8 cellular contexts compared by ENCODE assay signal in genomic region chr2:219228026-219228744, GRCh38. TPM values are rescaled to one million over a fixed set of nuclear protein-coding genes. Genes with fewer than 3 reads are reported as not detected.
DNase-seq lines count a peak whose midpoint lies in the region; ATAC-seq and TF ChIP-seq lines count a peak whose summit lies in the region.

No MANE protein-coding gene starts in this region.

- ATAC-seq in CD8-positive, alpha-beta T cell, result no peak
- no peak for ATAC-seq in HG03460 (IDR thresholded peaks at IDR 0.05; ENCODE audit: unreplicated experiment)

- H3K27me3 Mint-ChIP-seq in CD8-positive, alpha-beta T cell (ENCODE audit: low read depth), result no peaks in the 10 kb centered on the region

- peak overlapping the region; percentile 43 for H3K23ac ChIP-seq in neuronal stem cell (ENCODE audit: low read depth, low read length, poor library complexity)

- 87 to 91% methylated on average over 5 to 6 of the region's 6 CpGs for WGBS in ectodermal cell, 2 experiments
- no CpG with 5 or more reads among the region's 6 CpGs for WGBS in neuronal stem cell (ENCODE audit: extremely low coverage in 2 of 2, insufficient read length in 2 of 2, insufficient replicate concordance in 1 of 2), 2 donors

- peaks cover 65% of the 10 kb centered on the region for H3K36me3 Mint-ChIP-seq in CD8-positive, alpha-beta T cell

- no peak overlapping the region for H4K91ac ChIP-seq in neuronal stem cell (ENCODE audit: low read depth, low read length, poor library complexity)

- H4K8ac ChIP-seq in neuronal stem cell (ENCODE audit: low read depth, low read length), result no peak overlapping the region

- peaks cover 53% of the 10 kb centered on the region for H3K4me1 Mint-ChIP-seq in CD8-positive, alpha-beta T cell (ENCODE audit: low read depth)

- H3K27me3 ChIP-seq in CD8-positive, alpha-beta T cell (ENCODE audit: insufficient read depth, low read length), result no peaks in the 10 kb centered on the region
- H3K27me3 ChIP-seq in ectodermal cell (ENCODE audit: control insufficient read depth, insufficient read depth, low read length, poor library complexity, severe bottlenecking) (no peaks in the 10 kb centered on the region), neuronal stem cell (ENCODE audit: control insufficient read depth in 3 of 3, insufficient read depth in 3 of 3, low read depth in 1 of 3, low read length in 3 of 3) (no peaks in the 10 kb centered on the region)

- intact Hi-C loops in CD8-positive, alpha-beta T cell (cut with DNase I, micrococcal nuclease), result loop anchor here (1.0 to 5.0 kb wide), 5 partner anchors 9 to 369 kb away; partner anchors contain the start of genes CHPF (in 1 of the 2), STK11IP (in 1 of the 2) and TMEM198 (in 1 of the 2)

- H3K4me2 ChIP-seq in neuronal stem cell (ENCODE audit: insufficient read depth, low read length, poor library complexity, severe bottlenecking), result peak overlapping the region; percentile 71

- peak overlapping the region; percentile 93 for H3K4me3 ChIP-seq in CD8-positive, alpha-beta T cell (ENCODE audit: low read depth, low read length)
- H3K4me3 ChIP-seq in NB4 (ENCODE audit: low read depth, low read length), result peak overlapping the region; percentile 94
- H3K4me3 ChIP-seq in ectodermal cell (ENCODE audit: insufficient read depth, low read depth, low read length), result peak overlapping the region; percentile 71
- H3K4me3 ChIP-seq in neuronal stem cell (ENCODE audit: low read length in 2 of 2), result peak overlapping the region in 1 of 2 donors; percentile 66

- no peak overlapping the region for H3K9ac ChIP-seq in neuronal stem cell (ENCODE audit: low read depth, low read length, poor library complexity)

- no peak overlapping the region for H2BK120ac ChIP-seq in neuronal stem cell (ENCODE audit: low read depth, low read length)

- H3K4me1 ChIP-seq in CD8-positive, alpha-beta T cell (ENCODE audit: insufficient read depth, low read length), result peaks cover 39% of the 10 kb centered on the region
- peaks cover 13% of the 10 kb centered on the region for H3K4me1 ChIP-seq in ectodermal cell (ENCODE audit: control insufficient read depth, insufficient read depth, low read length)
- peaks cover 5 to 6% of the 10 kb centered on the region in 2 donors for H3K4me1 ChIP-seq in neuronal stem cell (ENCODE audit: control insufficient read depth in 2 of 2, insufficient read depth in 1 of 2, low read depth in 1 of 2, low read length in 2 of 2)

- TF ChIP-seq CTCF in CD8-positive, alpha-beta T cell (IDR thresholded peaks at IDR 0.05), result no peak
- TF ChIP-seq CTCF in NB4 (IDR thresholded peaks at IDR 0.05; ENCODE audit: low read depth, low read length), result no peak

- no peak overlapping the region for H2AFZ ChIP-seq in neuronal stem cell (ENCODE audit: low read length)

- H2BK15ac ChIP-seq in neuronal stem cell (ENCODE audit: low read length), result no peak overlapping the region

- H3K4ac ChIP-seq in neuronal stem cell (ENCODE audit: low read length), result no peak overlapping the region

- H3K36me3 ChIP-seq in CD8-positive, alpha-beta T cell (ENCODE audit: insufficient read depth, low read length), result peaks cover 38% of the 10 kb centered on the region
- peaks cover 23% of the 10 kb centered on the region for H3K36me3 ChIP-seq in ectodermal cell (ENCODE audit: control insufficient read depth, insufficient read depth, low read length)
- H3K36me3 ChIP-seq in neuronal stem cell (replicated peaks in 1 of 2; ENCODE audit: control insufficient read depth in 2 of 2, insufficient read depth in 2 of 2, low read length in 2 of 2), result peaks cover 37 to 56% of the 10 kb centered on the region in 2 donors

- POLR2A ChIA-PET in CD8-positive, alpha-beta T cell (lab: Charles Lee), result interaction anchor here (1.2 to 7.5 kb wide), 12 partner anchors 9 to 66 kb away, joined by 3 to 184 read pairs (median 18); partner anchors contain the start of genes ABCB6, CNPPD1, DNAJB2 and GLB1L

- H3K27ac Mint-ChIP-seq in CD8-positive, alpha-beta T cell, result peak overlapping the region; percentile 85

- peak overlapping the region; percentile 99 for H3K4me3 Mint-ChIP-seq in CD8-positive, alpha-beta T cell

- H2AK5ac ChIP-seq in neuronal stem cell (ENCODE audit: low read depth, low read length), result peak overlapping the region; percentile 10

- H2BK12ac ChIP-seq in neuronal stem cell (ENCODE audit: low read length), result no peak overlapping the region

- H3K79me1 ChIP-seq in neuronal stem cell (ENCODE audit: low read depth, low read length), result peaks cover 18% of the 10 kb centered on the region

- no peaks in the 10 kb centered on the region for H3K9me3 ChIP-seq in CD8-positive, alpha-beta T cell (ENCODE audit: low read length)
- H3K9me3 ChIP-seq in ectodermal cell (ENCODE audit: control insufficient read depth, low read length) (no peaks in the 10 kb centered on the region), neuronal stem cell (replicated peaks in 1 of 2; ENCODE audit: control insufficient read depth in 2 of 2, insufficient read depth in 1 of 2, low read depth in 1 of 2, low read length in 2 of 2) (no peaks in the 10 kb centered on the region)

- CTCF ChIA-PET in CD8-positive, alpha-beta T cell (lab: Charles Lee), result interaction anchor here (1.2 to 2.9 kb wide), 8 partner anchors 12 to 71 kb away, joined by 3 to 15 read pairs (median 6); partner anchors contain the start of gene DNAJB2

- H3K14ac ChIP-seq in neuronal stem cell (ENCODE audit: low read length), result peak overlapping the region; percentile 4

- peak overlapping the region; percentile 27 for H2BK5ac ChIP-seq in neuronal stem cell (ENCODE audit: low read length)

- H3K18ac ChIP-seq in neuronal stem cell (ENCODE audit: low read length), result peak overlapping the region; percentile 66

- DNase-seq in CD8-positive, alpha-beta T cell, result no peak
- DNase-seq in NB4 (ENCODE audit: low read depth), result peak; percentile 37
- no peak for DNase-seq in neuronal stem cell (ENCODE audit: low spot score)
- no peak for DNase-seq in retina
- DNase-seq in Ammon's horn (ENCODE audit: low spot score), result no peak
- DNase-seq in T1000 (lab: John Stamatoyannopoulos, UW), result no peak

- TF ChIP-seq POLR2A in NB4 (IDR thresholded peaks at IDR 0.05; ENCODE audit: extremely low read depth, insufficient read length), result no peak

- H3K9me3 Mint-ChIP-seq in CD8-positive, alpha-beta T cell, result no peaks in the 10 kb centered on the region

- peak overlapping the region; percentile 95 for H3K27ac ChIP-seq in CD8-positive, alpha-beta T cell (ENCODE audit: low read depth, low read length)
- H3K27ac ChIP-seq in ectodermal cell (ENCODE audit: insufficient read depth, low read depth, low read length, poor library complexity, severe bottlenecking) (no peak overlapping the region), neuronal stem cell (replicated peaks; ENCODE audit: low read length) (no peak overlapping the region)

RNA-seq across cellular contexts. Expression of gene ATG9A, which starts 1.3 kb away (rescaled TPM):
- total RNA-seq in CD8-positive, alpha-beta T cell, result 100 to 1,000 TPM; 103 to 116 TPM
- 51.0 TPM for polyA plus RNA-seq in ectodermal cell (2013, experiment 1 of 4)
- 56.4 TPM for polyA plus RNA-seq in ectodermal cell (2013, experiment 2 of 4)
- 39.9 TPM for polyA plus RNA-seq in ectodermal cell (2013, experiment 3 of 4)
- 43.2 TPM for polyA plus RNA-seq in ectodermal cell (2013, experiment 4 of 4)
- polyA plus RNA-seq in neuronal stem cell (2013, experiment 1 of 2), result 28.3 TPM
- 27.6 TPM for polyA plus RNA-seq in neuronal stem cell (2013, experiment 2 of 2)

RNA-seq across cellular contexts. Expression of gene ANKZF1, which starts 1.4 kb away (rescaled TPM):
- total RNA-seq in CD8-positive, alpha-beta T cell, result 10 to 100 TPM; 97.4 to 99.5 TPM
- polyA plus RNA-seq in ectodermal cell (2013, experiment 1 of 4), result 56.5 TPM
- 43.4 TPM for polyA plus RNA-seq in ectodermal cell (2013, experiment 2 of 4)
- 45.4 TPM for polyA plus RNA-seq in ectodermal cell (2013, experiment 3 of 4)
- polyA plus RNA-seq in ectodermal cell (2013, experiment 4 of 4), result 57.5 TPM
- polyA plus RNA-seq in neuronal stem cell (2013, experiment 1 of 2), result 28.7 TPM
- polyA plus RNA-seq in neuronal stem cell (2013, experiment 2 of 2), result 29.2 TPM

RNA-seq across cellular contexts. Expression of gene ABCB6, which starts 9.4 kb away (rescaled TPM):
- 1 to 10 TPM; 3.4 to 3.5 TPM for total RNA-seq in CD8-positive, alpha-beta T cell
- 14.1 TPM for polyA plus RNA-seq in ectodermal cell (2013, experiment 1 of 4)
- 10.5 TPM for polyA plus RNA-seq in ectodermal cell (2013, experiment 2 of 4)
- 11.2 TPM for polyA plus RNA-seq in ectodermal cell (2013, experiment 3 of 4)
- polyA plus RNA-seq in ectodermal cell (2013, experiment 4 of 4), result 10.7 TPM
- 14.6 TPM for polyA plus RNA-seq in neuronal stem cell (2013, experiment 1 of 2)
- polyA plus RNA-seq in neuronal stem cell (2013, experiment 2 of 2), result 13.3 TPM

RNA-seq across cellular contexts. Expression of gene GLB1L, which starts 17.1 kb away (rescaled TPM):
- total RNA-seq in CD8-positive, alpha-beta T cell, result 1 to 10 TPM; 1.7 to 2.8 TPM
- polyA plus RNA-seq in ectodermal cell (2013, experiment 1 of 4), result 9.0 TPM
- polyA plus RNA-seq in ectodermal cell (2013, experiment 2 of 4), result 12.9 TPM
- 9.6 TPM for polyA plus RNA-seq in ectodermal cell (2013, experiment 3 of 4)
- 12.7 TPM for polyA plus RNA-seq in ectodermal cell (2013, experiment 4 of 4)
- 6.5 TPM for polyA plus RNA-seq in neuronal stem cell (2013, experiment 1 of 2)
- polyA plus RNA-seq in neuronal stem cell (2013, experiment 2 of 2), result 6.1 TPM

RNA-seq across cellular contexts. Expression of gene STK16, which starts 17.1 kb away (rescaled TPM):
- 10 to 100 TPM; 12.9 to 13.2 TPM for total RNA-seq in CD8-positive, alpha-beta T cell
- 33.9 TPM for polyA plus RNA-seq in ectodermal cell (2013, experiment 1 of 4)
- polyA plus RNA-seq in ectodermal cell (2013, experiment 2 of 4), result 34.3 TPM
- polyA plus RNA-seq in ectodermal cell (2013, experiment 3 of 4), result 26.3 TPM
- 38.2 TPM for polyA plus RNA-seq in ectodermal cell (2013, experiment 4 of 4)
- polyA plus RNA-seq in neuronal stem cell (2013, experiment 1 of 2), result 19.8 TPM
- 20.4 TPM for polyA plus RNA-seq in neuronal stem cell (2013, experiment 2 of 2)
